19 cellular contexts compared by ENCODE assay signal in the genomic region with DNA sequence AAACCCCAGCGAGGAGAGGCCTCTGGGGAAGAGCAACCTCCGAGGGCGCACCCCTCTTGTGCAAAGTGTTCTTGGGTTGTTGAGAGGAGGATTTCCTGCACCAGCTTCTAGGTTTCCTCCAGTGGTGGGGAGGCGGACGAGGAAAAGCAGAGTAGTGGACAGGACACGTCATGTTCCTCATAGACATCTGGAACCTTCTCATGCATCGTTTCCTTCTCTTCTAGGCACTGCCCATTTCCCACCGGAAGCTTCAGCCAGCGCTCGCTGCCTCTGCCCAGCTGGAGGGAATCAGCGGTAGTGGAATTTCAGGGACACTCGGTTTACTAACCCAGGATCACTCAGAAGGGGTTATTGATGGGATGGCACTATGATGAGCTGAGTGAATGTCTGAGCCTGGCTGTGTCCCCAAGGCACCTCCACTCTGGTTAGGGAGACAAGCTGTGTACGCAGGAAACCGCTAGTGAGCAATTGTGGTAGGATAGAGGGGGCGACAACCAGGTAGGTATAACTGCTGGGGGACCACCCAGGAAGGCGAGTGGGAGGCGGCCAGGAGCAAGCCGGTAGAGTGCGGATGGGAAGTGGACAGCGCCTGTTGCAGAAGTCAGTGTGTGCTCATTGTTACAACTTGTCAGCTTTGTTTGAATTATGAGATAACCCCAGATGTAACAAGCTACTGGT. TPM values are rescaled to one million over a fixed set of nuclear protein-coding genes. Genes with fewer than 3 reads are reported as not detected.
"Had no signal": no experiment of that assay in that cellular context is flagged by ENCODE, and none has a peak within 500 bp of the region (broad histone marks: within the 10 kb centered on the region; RNA-seq: fewer than 3 reads in every experiment).

No MANE protein-coding gene starts in this region.

- H3K27ac Mint-ChIP-seq: activated CD4-positive, alpha-beta memory T cell treated with anti-CD3 and anti-CD28 coated beads for 36 hours; activated naive CD8-positive, alpha-beta T cell treated with anti-CD3 and anti-CD28 coated beads, Interleukin-2, amount 10 ng/mL, durations not matched to agents 7 days and 5 days; activated T-cell treated with anti-CD3 and anti-CD28 coated beads, Interleukin-2, amount 50 U/mL, for 72 hours; stimulated activated memory B cell treated with anti-CD40 and anti-IgM and Interleukin-4, amounts not matched to agents 10 μg/mL and 1 μg/mL and 100 μg/mL, for 72 hours had no signal

- H3K4me3 Mint-ChIP-seq: activated CD4-positive, alpha-beta memory T cell treated with anti-CD3 and anti-CD28 coated beads for 36 hours; activated naive CD8-positive, alpha-beta T cell treated with anti-CD3 and anti-CD28 coated beads, Interleukin-2, amount 10 ng/mL, durations not matched to agents 7 days and 5 days; activated T-cell treated with anti-CD3 and anti-CD28 coated beads, Interleukin-2, amount 50 U/mL, for 72 hours; neural crest cell; stimulated activated memory B cell treated with anti-CD40 and anti-IgM and Interleukin-4, amounts not matched to agents 10 μg/mL and 1 μg/mL and 100 μg/mL, for 72 hours had no signal

- H3K27me3 ChIP-seq: tibial nerve had no signal

- H3K4me3 ChIP-seq: esophagus squamous epithelium, pancreas, tibial nerve had no signal

- H3K27ac ChIP-seq: esophagus squamous epithelium, pancreas had no signal

- ATAC-seq: activated T-cell treated with anti-CD3 and anti-CD28 coated beads, Interleukin-2, amount 50 U/mL, for 72 hours; left ventricle myocardium superior; stimulated activated memory B cell treated with anti-CD40 and anti-IgM and Interleukin-4, amounts not matched to agents 10 μg/mL and 1 μg/mL and 100 μg/mL, for 72 hours had no signal

- H3K9me3 Mint-ChIP-seq: activated CD4-positive, alpha-beta memory T cell treated with anti-CD3 and anti-CD28 coated beads for 36 hours; activated naive CD8-positive, alpha-beta T cell treated with anti-CD3 and anti-CD28 coated beads, Interleukin-2, amount 10 ng/mL, durations not matched to agents 7 days and 5 days; activated T-cell treated with anti-CD3 and anti-CD28 coated beads, Interleukin-2, amount 50 U/mL, for 72 hours; neural crest cell; stimulated activated memory B cell treated with anti-CD40 and anti-IgM and Interleukin-4, amounts not matched to agents 10 μg/mL and 1 μg/mL and 100 μg/mL, for 72 hours had no signal

- H3K36me3 ChIP-seq: esophagus squamous epithelium, pancreas, tibial nerve had no signal

- DNase-seq: activated CD4-positive, alpha-beta memory T cell treated with anti-CD3 and anti-CD28 coated beads for 36 hours; activated CD4-positive, alpha-beta T cell treated with anti-CD3 and anti-CD28 coated beads for 1 hour; activated gamma-delta T cell treated with Interleukin-2 at 50 U/mL for 16 hours; activated naive CD8-positive, alpha-beta T cell treated with anti-CD3 and anti-CD28 coated beads, Interleukin-2, amount 10 ng/mL, durations not matched to agents 7 days and 5 days; activated T-cell treated with anti-CD3 and anti-CD28 coated beads, Interleukin-2, amount 50 U/mL, for 72 hours; anterior cingulate cortex; cerebellar nuclear complex; esophagus squamous epithelium; foreskin fibroblast; left ventricle myocardium superior; mesendoderm had no signal

- H3K9me3 ChIP-seq: esophagus squamous epithelium, pancreas, tibial nerve had no signal

- H3K36me3 Mint-ChIP-seq: activated CD4-positive, alpha-beta memory T cell treated with anti-CD3 and anti-CD28 coated beads for 36 hours; activated naive CD8-positive, alpha-beta T cell treated with anti-CD3 and anti-CD28 coated beads, Interleukin-2, amount 10 ng/mL, durations not matched to agents 7 days and 5 days; stimulated activated memory B cell treated with anti-CD40 and anti-IgM and Interleukin-4, amounts not matched to agents 10 μg/mL and 1 μg/mL and 100 μg/mL, for 72 hours had no signal

- FAIRE-seq: endometrium, keratinocyte, pancreas, small intestine had no signal

RNA-seq across cellular contexts. Expression of a gene that starts 1.0 kb away (rescaled TPM):
- total RNA-seq: activated CD4-positive, alpha-beta memory T cell treated with anti-CD3 and anti-CD28 coated beads for 36 hours; activated naive CD8-positive, alpha-beta T cell treated with anti-CD3 and anti-CD28 coated beads, Interleukin-2, amount 10 ng/mL, durations not matched to agents 7 days and 5 days; activated T-cell treated with anti-CD3 and anti-CD28 coated beads, Interleukin-2, amount 50 U/mL, for 72 hours; T-helper 2 cell treated with Interferon-gamma antibody and Interleukin-4, amounts not matched to agents 100 ng/mL and 5 ng/mL, for 36 hours had no signal
